Comparison of ENCODE assay signal across 12 cellular contexts in genomic region chr11:3832816-3833215, GRCh38. TPM values are rescaled to one million over a fixed set of nuclear protein-coding genes. Genes with fewer than 3 reads are reported as not detected.
DNase-seq lines count a peak whose midpoint lies in the region; ATAC-seq and TF ChIP-seq lines count a peak whose summit lies in the region.
"Had no signal": no experiment of that assay in that cellular context is flagged by ENCODE, and none has a peak within 500 bp of the region (broad histone marks: within the 10 kb centered on the region; RNA-seq: fewer than 3 reads in every experiment).

No MANE protein-coding gene starts in this region.

- no peak overlapping the region for H3K4me3 Mint-ChIP-seq in T-helper 2 cell treated with Interferon-gamma antibody and Interleukin-4, amounts not matched to agents 5 μg/mL and 100 μg/mL, for 36 hours
- H3K4me3 Mint-ChIP-seq in central memory CD8-positive, alpha-beta T cell, result peak overlapping the region; percentile 88
- peak overlapping the region; percentile 82 for H3K4me3 Mint-ChIP-seq in stimulated activated effector memory CD8-positive, alpha-beta T cell treated with anti-CD3 and anti-CD28 coated beads, Interleukin-12 subunit alpha, Interleukin-12 subunit beta, amount 100 ng/mL, for 72 hours
- H3K4me3 Mint-ChIP-seq: mesothelial cell of epicardium had no signal

- peaks cover 36% of the 10 kb centered on the region for H3K4me1 ChIP-seq in mucosa of descending colon (ENCODE audit: low read depth)
- H3K4me1 ChIP-seq: SJCRH30 had no signal

- DNase-seq in T-helper 2 cell treated with Interferon-gamma antibody and Interleukin-4, amounts not matched to agents 5 μg/mL and 100 μg/mL, for 36 hours (ENCODE audit: low spot score), result no peak
- no peak for DNase-seq in T-helper 2 cell
- DNase-seq in NB4 (ENCODE audit: low read depth), result no peak
- no peak for DNase-seq in central memory CD8-positive, alpha-beta T cell (ENCODE audit: low spot score in 2 of 2)
- DNase-seq in stimulated activated effector memory CD8-positive, alpha-beta T cell treated with anti-CD3 and anti-CD28 coated beads, Interleukin-12 subunit alpha, Interleukin-12 subunit beta, amount 100 ng/mL, for 72 hours (ENCODE audit: low spot score in 2 of 2), result no peak
- no peak for DNase-seq in amygdala (lab: John Stamatoyannopoulos, UW)
- no peak for DNase-seq in HCEC 1CT
- no peak for DNase-seq in mucosa of descending colon
- DNase-seq: islet precursor cell; SJCRH30; stimulated activated naive CD4-positive, alpha-beta T cell treated with Interleukin-2 at 50 U/mL for 16 hours had no signal

- H3K27me3 Mint-ChIP-seq in T-helper 2 cell treated with Interferon-gamma antibody and Interleukin-4, amounts not matched to agents 5 μg/mL and 100 μg/mL, for 36 hours (ENCODE audit: low read depth), result no peaks in the 10 kb centered on the region
- H3K27me3 Mint-ChIP-seq in central memory CD8-positive, alpha-beta T cell, result no peaks in the 10 kb centered on the region

- no peak for ATAC-seq in central memory CD8-positive, alpha-beta T cell (replicated peaks; ENCODE audit: extremely low read depth, poor library complexity, severe bottlenecking)
- ATAC-seq in stimulated activated effector memory CD8-positive, alpha-beta T cell treated with anti-CD3 and anti-CD28 coated beads, Interleukin-12 subunit alpha, Interleukin-12 subunit beta, amount 100 ng/mL, for 72 hours, result no peak
- no peak for ATAC-seq in mucosa of descending colon

- intact Hi-C loops in mucosa of descending colon (cut with DNase I, micrococcal nuclease), result no loop called here

- peak overlapping the region; percentile 23 for H3K27ac Mint-ChIP-seq in T-helper 2 cell treated with Interferon-gamma antibody and Interleukin-4, amounts not matched to agents 5 μg/mL and 100 μg/mL, for 36 hours
- H3K27ac Mint-ChIP-seq in central memory CD8-positive, alpha-beta T cell (ENCODE audit: low read depth), result peak overlapping the region; percentile 93
- H3K27ac Mint-ChIP-seq in stimulated activated effector memory CD8-positive, alpha-beta T cell treated with anti-CD3 and anti-CD28 coated beads, Interleukin-12 subunit alpha, Interleukin-12 subunit beta, amount 100 ng/mL, for 72 hours, result peak overlapping the region; percentile 93
- H3K27ac Mint-ChIP-seq: mesothelial cell of epicardium had no signal

- H3K4me1 Mint-ChIP-seq in T-helper 2 cell treated with Interferon-gamma antibody and Interleukin-4, amounts not matched to agents 5 μg/mL and 100 μg/mL, for 36 hours (ENCODE audit: low read depth), result peaks cover 59% of the 10 kb centered on the region
- peaks cover 63% of the 10 kb centered on the region for H3K4me1 Mint-ChIP-seq in central memory CD8-positive, alpha-beta T cell
- H3K4me1 Mint-ChIP-seq in stimulated activated effector memory CD8-positive, alpha-beta T cell treated with anti-CD3 and anti-CD28 coated beads, Interleukin-12 subunit alpha, Interleukin-12 subunit beta, amount 100 ng/mL, for 72 hours, result peaks cover 78% of the 10 kb centered on the region

- TF ChIP-seq CTCF in NB4 (IDR thresholded peaks at IDR 0.05; ENCODE audit: low read depth, low read length), result no peak
- TF ChIP-seq CTCF in mucosa of descending colon (IDR thresholded peaks at IDR 0.05), result no peak

- peaks cover 50% of the 10 kb centered on the region for H3K36me3 Mint-ChIP-seq in T-helper 2 cell treated with Interferon-gamma antibody and Interleukin-4, amounts not matched to agents 5 μg/mL and 100 μg/mL, for 36 hours (ENCODE audit: low read depth)
- peaks cover 38% of the 10 kb centered on the region for H3K36me3 Mint-ChIP-seq in central memory CD8-positive, alpha-beta T cell (ENCODE audit: insufficient read depth)
- peaks cover 98% of the 10 kb centered on the region for H3K36me3 Mint-ChIP-seq in stimulated activated effector memory CD8-positive, alpha-beta T cell treated with anti-CD3 and anti-CD28 coated beads, Interleukin-12 subunit alpha, Interleukin-12 subunit beta, amount 100 ng/mL, for 72 hours

- H3K9me3 ChIP-seq in mucosa of descending colon, result no peaks in the 10 kb centered on the region
- H3K9me3 ChIP-seq: SJCRH30 had no signal

- H3K36me3 ChIP-seq in mucosa of descending colon (ENCODE audit: low read depth), result no peaks in the 10 kb centered on the region

- H3K9me3 Mint-ChIP-seq in T-helper 2 cell treated with Interferon-gamma antibody and Interleukin-4, amounts not matched to agents 5 μg/mL and 100 μg/mL, for 36 hours, result no peaks in the 10 kb centered on the region
- H3K9me3 Mint-ChIP-seq in central memory CD8-positive, alpha-beta T cell, result no peaks in the 10 kb centered on the region
- H3K9me3 Mint-ChIP-seq in stimulated activated effector memory CD8-positive, alpha-beta T cell treated with anti-CD3 and anti-CD28 coated beads, Interleukin-12 subunit alpha, Interleukin-12 subunit beta, amount 100 ng/mL, for 72 hours, result no peaks in the 10 kb centered on the region
- H3K9me3 Mint-ChIP-seq: mesothelial cell of epicardium had no signal

- no peak for TF ChIP-seq POLR2A in NB4 (IDR thresholded peaks at IDR 0.05; ENCODE audit: extremely low read depth, insufficient read length)

- H3K4me3 ChIP-seq in NB4 (ENCODE audit: low read depth, low read length) (peak overlapping the region; percentile 16), mucosa of descending colon (no peak overlapping the region)
- H3K4me3 ChIP-seq: SJCRH30 had no signal

RNA-seq across cellular contexts. Expression of gene RHOG, which starts 7.9 kb away (rescaled TPM):
- total RNA-seq in mucosa of descending colon, result 10 to 100 TPM; 62.7 to 77.2 (median 74.1) TPM

RNA-seq across cellular contexts. Expression of gene STIM1, which starts 22.6 kb away (rescaled TPM):
- 10 to 100 TPM; 56.1 to 74.8 (median 72.5) TPM for total RNA-seq in mucosa of descending colon

RNA-seq across cellular contexts. Expression of gene PGAP2, which starts 24.5 kb away (rescaled TPM):
- 10 to 100 TPM; 15.7 to 32.8 (median 25.9) TPM for total RNA-seq in mucosa of descending colon

RNA-seq across cellular contexts. Expression of gene NUP98, which starts 35.5 kb away (rescaled TPM):
- total RNA-seq in mucosa of descending colon, result 10 to 100 TPM; 53.7 to 69.7 (median 60.6) TPM

Comparison
In these comparisons a context has a peak if more than half of its experiments do, and no peak if none do; other contexts are left out.
1. H3K27ac Mint-ChIP-seq: peak in every context shown above with its lines; median percentile 93 in central memory CD8-positive, alpha-beta T cell; 93 in stimulated activated effector memory CD8-positive, alpha-beta T cell treated with anti-CD3 and anti-CD28 coated beads, Interleukin-12 subunit alpha, Interleukin-12 subunit beta, amount 100 ng/mL, for 72 hours; 23 in T-helper 2 cell treated with Interferon-gamma antibody and Interleukin-4, amounts not matched to agents 5 μg/mL and 100 μg/mL, for 36 hours.